In genomic region chr1:9366943-9367780, GRCh38 we compare ENCODE assay signal across 27 cellular contexts.
"Had no signal": no experiment of that assay in that cellular context is flagged by ENCODE, and none has a peak within 500 bp of the region (broad histone marks: within the 10 kb centered on the region; RNA-seq: fewer than 3 reads in every experiment).

No MANE protein-coding gene starts in this region.

- ATAC-seq: body of pancreas; effector memory CD8-positive, alpha-beta T cell; foreskin keratinocyte; heart right ventricle; lower lobe of right lung; mucosa of descending colon; pancreas; stimulated activated memory B cell treated with anti-CD40 and anti-IgM and Interleukin-4, amounts not matched to agents 10 μg/mL and 1 μg/mL and 100 μg/mL, for 72 hours had no signal

- H3K4me1 ChIP-seq: body of pancreas, pancreas, prostate gland had no signal

- DNase-seq: activated CD4-positive, alpha-beta T cell treated with anti-CD3 and anti-CD28 coated beads for 4 hours; activated CD4-positive, alpha-beta T cell treated with anti-CD3 and anti-CD28 coated beads, Interleukin-2, amount 50 U/mL, for 4 hours; activated effector memory CD4-positive, alpha-beta T cell treated with Interleukin-2 at 50 U/mL for 16 hours; activated naive CD4-positive, alpha-beta T cell treated with Interleukin-2 at 50 U/mL for 16 hours; activated T-cell treated with anti-CD3 and anti-CD28 coated beads for 4 hours; anterior cingulate cortex; body of pancreas; cortex of kidney; effector memory CD8-positive, alpha-beta T cell; erythroblast; foreskin keratinocyte; heart right ventricle; lower lobe of right lung; mesendoderm; mucosa of descending colon; retina; sigmoid colon; small intestine; stimulated activated CD4-positive, alpha-beta T cell treated with anti-CD3 and anti-CD28 coated beads, Interleukin-4, amount 100 ng/mL, for 24 hours; stomach; T-helper 9 cell had no signal

- H3K27me3 ChIP-seq: body of pancreas, foreskin keratinocyte, heart right ventricle, pancreas, sigmoid colon, stomach, tibial nerve had no signal

- H3K9me3 ChIP-seq: body of pancreas, heart right ventricle, lower lobe of right lung, mucosa of descending colon, pancreas, prostate gland, sigmoid colon, stomach, tibial nerve had no signal

- H3K4me3 ChIP-seq: body of pancreas, heart right ventricle, lower lobe of right lung, mucosa of descending colon, pancreas, prostate gland, sigmoid colon, stomach, tibial nerve had no signal

- H3K36me3 ChIP-seq: prostate gland had no signal

- H3K27ac ChIP-seq: body of pancreas, foreskin keratinocyte, heart right ventricle, lower lobe of right lung, pancreas, prostate gland, tibial nerve, VCaP had no signal

- FAIRE-seq: pancreas, small intestine, TTC549 had no signal
